ENCODE assay signal across 1 cellular context in genomic region chr19:903266-903797, GRCh38.
A peak's percentile ranks its signal among the peaks of the same experiment; 100 is the strongest.
TF ChIP-seq lines count a peak whose summit lies in the region.

No MANE protein-coding gene starts in this region.

TF ChIP-seq in HEK293, 187 proteins besides CTCF, POLR2A, EP300 and RAD21 (continued from another document and continues in another):
- TF ChIP-seq MYNN (tag by site-specific recombination; IDR thresholded peaks at IDR 0.05; ENCODE audit: borderline replicate concordance) = no peak
- no peak for TF ChIP-seq ZNF121 (tag by site-specific recombination; IDR thresholded peaks at IDR 0.05)
- no peak for TF ChIP-seq ZNF549 (tag by site-specific recombination; IDR thresholded peaks at IDR 0.05)
- TF ChIP-seq ZBTB8A (tag by site-specific recombination; IDR thresholded peaks at IDR 0.05) = peak; percentile 86
- no peak for TF ChIP-seq ZNF76 (tag by site-specific recombination; IDR thresholded peaks at IDR 0.05; ENCODE audit: borderline replicate concordance, low read depth)
- TF ChIP-seq ZNF354C (tag by site-specific recombination; IDR thresholded peaks at IDR 0.05; ENCODE audit: borderline replicate concordance, low read depth) = no peak
- TF ChIP-seq ZNF426 (tag by site-specific recombination; IDR thresholded peaks at IDR 0.05) = no peak
- TF ChIP-seq, protein P1, sequence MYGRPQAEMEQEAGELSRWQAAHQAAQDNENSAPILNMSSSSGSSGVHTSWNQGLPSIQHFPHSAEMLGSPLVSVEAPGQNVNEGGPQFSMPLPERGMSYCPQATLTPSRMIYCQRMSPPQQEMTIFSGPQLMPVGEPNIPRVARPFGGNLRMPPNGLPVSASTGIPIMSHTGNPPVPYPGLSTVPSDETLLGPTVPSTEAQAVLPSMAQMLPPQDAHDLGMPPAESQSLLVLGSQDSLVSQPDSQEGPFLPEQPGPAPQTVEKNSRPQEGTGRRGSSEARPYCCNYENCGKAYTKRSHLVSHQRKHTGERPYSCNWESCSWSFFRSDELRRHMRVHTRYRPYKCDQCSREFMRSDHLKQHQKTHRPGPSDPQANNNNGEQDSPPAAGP (tag by site-specific recombination; IDR thresholded peaks at IDR 0.05) = no peak
- no peak for TF ChIP-seq ZNF248 (tag by site-specific recombination; IDR thresholded peaks at IDR 0.05)
- TF ChIP-seq, protein P2, sequence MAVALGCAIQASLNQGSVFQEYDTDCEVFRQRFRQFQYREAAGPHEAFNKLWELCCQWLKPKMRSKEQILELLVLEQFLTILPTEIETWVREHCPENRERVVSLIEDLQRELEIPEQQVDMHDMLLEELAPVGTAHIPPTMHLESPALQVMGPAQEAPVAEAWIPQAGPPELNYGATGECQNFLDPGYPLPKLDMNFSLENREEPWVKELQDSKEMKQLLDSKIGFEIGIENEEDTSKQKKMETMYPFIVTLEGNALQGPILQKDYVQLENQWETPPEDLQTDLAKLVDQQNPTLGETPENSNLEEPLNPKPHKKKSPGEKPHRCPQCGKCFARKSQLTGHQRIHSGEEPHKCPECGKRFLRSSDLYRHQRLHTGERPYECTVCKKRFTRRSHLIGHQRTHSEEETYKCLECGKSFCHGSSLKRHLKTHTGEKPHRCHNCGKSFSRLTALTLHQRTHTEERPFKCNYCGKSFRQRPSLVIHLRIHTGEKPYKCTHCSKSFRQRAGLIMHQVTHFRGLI (tag by site-specific recombination; IDR thresholded peaks at IDR 0.05) = no peak
- no peak for TF ChIP-seq ZNF362 (tag by site-specific recombination; IDR thresholded peaks at IDR 0.05)
- no peak for TF ChIP-seq ZNF580 (tag by site-specific recombination; IDR thresholded peaks at IDR 0.05)
- TF ChIP-seq PRDM1 (tag by site-specific recombination; IDR thresholded peaks at IDR 0.05) = no peak
- peak; percentile 78 for TF ChIP-seq ZFHX2 (tag by site-specific recombination; conservative IDR thresholded peaks at IDR 0.05)
- peak; percentile 26; the same call in 1 of the 2 replicates for TF ChIP-seq WT1 (tag by site-specific recombination; IDR thresholded peaks at IDR 0.05)
- no peak for TF ChIP-seq ZNF423 (tag by site-specific recombination; IDR thresholded peaks at IDR 0.05)
- no peak for TF ChIP-seq ZNF768 (tag by site-specific recombination; IDR thresholded peaks at IDR 0.05)
- no peak for TF ChIP-seq ZNF391 (tag by site-specific recombination; IDR thresholded peaks at IDR 0.05; ENCODE audit: borderline replicate concordance, low read depth)
- TF ChIP-seq ZBTB49 (tag by site-specific recombination; IDR thresholded peaks at IDR 0.05; ENCODE audit: low read depth) = no peak
- no peak for TF ChIP-seq BCL11A (tag by site-specific recombination; IDR thresholded peaks at IDR 0.05; ENCODE audit: low read depth)
- TF ChIP-seq ZNF558 (tag by site-specific recombination; IDR thresholded peaks at IDR 0.05) = no peak
- no peak for TF ChIP-seq ZBTB20 (tag by site-specific recombination; IDR thresholded peaks at IDR 0.05)
- TF ChIP-seq KLF8 (tag by site-specific recombination; IDR thresholded peaks at IDR 0.05) = no peak
- no peak for TF ChIP-seq ZNF660 (tag by site-specific recombination; IDR thresholded peaks at IDR 0.05)
- TF ChIP-seq, protein P3, sequence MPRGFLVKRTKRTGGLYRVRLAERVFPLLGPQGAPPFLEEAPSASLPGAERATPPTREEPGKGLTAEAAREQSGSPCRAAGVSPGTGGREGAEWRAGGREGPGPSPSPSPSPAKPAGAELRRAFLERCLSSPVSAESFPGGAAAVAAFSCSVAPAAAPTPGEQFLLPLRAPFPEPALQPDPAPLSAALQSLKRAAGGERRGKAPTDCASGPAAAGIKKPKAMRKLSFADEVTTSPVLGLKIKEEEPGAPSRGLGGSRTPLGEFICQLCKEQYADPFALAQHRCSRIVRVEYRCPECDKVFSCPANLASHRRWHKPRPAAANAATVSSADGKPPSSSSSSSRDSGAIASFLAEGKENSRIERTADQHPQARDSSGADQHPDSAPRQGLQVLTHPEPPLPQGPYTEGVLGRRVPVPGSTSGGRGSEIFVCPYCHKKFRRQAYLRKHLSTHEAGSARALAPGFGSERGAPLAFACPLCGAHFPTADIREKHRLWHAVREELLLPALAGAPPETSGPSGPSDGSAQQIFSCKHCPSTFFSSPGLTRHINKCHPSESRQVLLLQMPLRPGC (tag by site-specific recombination; IDR thresholded peaks at IDR 0.05) = no peak
- no peak for TF ChIP-seq ZNF560 (tag by site-specific recombination; IDR thresholded peaks at IDR 0.05; ENCODE audit: borderline replicate concordance)
- no peak for TF ChIP-seq ZNF366 (tag by site-specific recombination; conservative IDR thresholded peaks at IDR 0.05)
- TF ChIP-seq ZBTB21 (tag by site-specific recombination; IDR thresholded peaks at IDR 0.05) = no peak
- TF ChIP-seq ZIC2 (tag by site-specific recombination; IDR thresholded peaks at IDR 0.05) = peak; percentile 96
- TF ChIP-seq ZSCAN23 (tag by site-specific recombination; IDR thresholded peaks at IDR 0.05) = no peak
- no peak for TF ChIP-seq ZNF664 (tag by site-specific recombination; IDR thresholded peaks at IDR 0.05)
- TF ChIP-seq, protein P4, sequence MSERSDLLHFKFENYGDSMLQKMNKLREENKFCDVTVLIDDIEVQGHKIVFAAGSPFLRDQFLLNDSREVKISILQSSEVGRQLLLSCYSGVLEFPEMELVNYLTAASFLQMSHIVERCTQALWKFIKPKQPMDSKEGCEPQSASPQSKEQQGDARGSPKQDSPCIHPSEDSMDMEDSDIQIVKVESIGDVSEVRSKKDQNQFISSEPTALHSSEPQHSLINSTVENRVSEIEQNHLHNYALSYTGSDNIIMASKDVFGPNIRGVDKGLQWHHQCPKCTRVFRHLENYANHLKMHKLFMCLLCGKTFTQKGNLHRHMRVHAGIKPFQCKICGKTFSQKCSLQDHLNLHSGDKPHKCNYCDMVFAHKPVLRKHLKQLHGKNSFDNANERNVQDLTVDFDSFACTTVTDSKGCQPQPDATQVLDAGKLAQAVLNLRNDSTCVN (tag by site-specific recombination; optimal IDR thresholded peaks at IDR 0.05) = peak; percentile 61
- TF ChIP-seq ZNF473 (tag by site-specific recombination; IDR thresholded peaks at IDR 0.05) = no peak
- no peak for TF ChIP-seq ZNF169 (tag by site-specific recombination; IDR thresholded peaks at IDR 0.05)
- peak; percentile 34; the same call in 1 of the 2 replicates for TF ChIP-seq SP2 (tag by site-specific recombination; IDR thresholded peaks at IDR 0.05)
- TF ChIP-seq ZNF2 (tag by site-specific recombination; IDR thresholded peaks at IDR 0.05) = no peak
- no peak for TF ChIP-seq ZNF202 (tag by site-specific recombination; IDR thresholded peaks at IDR 0.05; ENCODE audit: borderline replicate concordance)
- TF ChIP-seq, protein P5, sequence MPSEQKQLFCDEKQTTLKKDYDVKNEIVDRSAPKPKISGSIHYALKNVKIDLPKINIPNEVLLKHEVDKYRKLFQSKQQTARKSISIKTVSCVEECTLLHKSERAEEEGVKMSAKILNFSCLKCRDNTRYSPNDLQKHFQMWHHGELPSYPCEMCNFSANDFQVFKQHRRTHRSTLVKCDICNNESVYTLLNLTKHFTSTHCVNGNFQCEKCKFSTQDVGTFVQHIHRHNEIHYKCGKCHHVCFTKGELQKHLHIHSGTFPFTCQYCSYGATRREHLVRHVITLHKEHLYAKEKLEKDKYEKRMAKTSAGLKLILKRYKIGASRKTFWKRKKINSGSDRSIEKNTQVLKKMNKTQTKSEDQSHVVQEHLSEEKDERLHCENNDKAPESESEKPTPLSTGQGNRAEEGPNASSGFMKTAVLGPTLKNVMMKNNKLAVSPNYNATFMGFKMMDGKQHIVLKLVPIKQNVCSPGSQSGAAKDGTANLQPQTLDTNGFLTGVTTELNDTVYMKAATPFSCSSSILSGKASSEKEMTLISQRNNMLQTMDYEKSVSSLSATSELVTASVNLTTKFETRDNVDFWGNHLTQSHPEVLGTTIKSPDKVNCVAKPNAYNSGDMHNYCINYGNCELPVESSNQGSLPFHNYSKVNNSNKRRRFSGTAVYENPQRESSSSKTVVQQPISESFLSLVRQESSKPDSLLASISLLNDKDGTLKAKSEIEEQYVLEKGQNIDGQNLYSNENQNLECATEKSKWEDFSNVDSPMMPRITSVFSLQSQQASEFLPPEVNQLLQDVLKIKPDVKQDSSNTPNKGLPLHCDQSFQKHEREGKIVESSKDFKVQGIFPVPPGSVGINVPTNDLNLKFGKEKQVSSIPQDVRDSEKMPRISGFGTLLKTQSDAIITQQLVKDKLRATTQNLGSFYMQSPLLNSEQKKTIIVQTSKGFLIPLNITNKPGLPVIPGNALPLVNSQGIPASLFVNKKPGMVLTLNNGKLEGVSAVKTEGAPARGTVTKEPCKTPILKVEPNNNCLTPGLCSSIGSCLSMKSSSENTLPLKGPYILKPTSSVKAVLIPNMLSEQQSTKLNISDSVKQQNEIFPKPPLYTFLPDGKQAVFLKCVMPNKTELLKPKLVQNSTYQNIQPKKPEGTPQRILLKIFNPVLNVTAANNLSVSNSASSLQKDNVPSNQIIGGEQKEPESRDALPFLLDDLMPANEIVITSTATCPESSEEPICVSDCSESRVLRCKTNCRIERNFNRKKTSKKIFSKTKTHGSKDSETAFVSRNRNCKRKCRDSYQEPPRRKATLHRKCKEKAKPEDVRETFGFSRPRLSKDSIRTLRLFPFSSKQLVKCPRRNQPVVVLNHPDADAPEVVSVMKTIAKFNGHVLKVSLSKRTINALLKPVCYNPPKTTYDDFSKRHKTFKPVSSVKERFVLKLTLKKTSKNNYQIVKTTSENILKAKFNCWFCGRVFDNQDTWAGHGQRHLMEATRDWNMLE (tag by site-specific recombination; conservative IDR thresholded peaks at IDR 0.05; ENCODE audit: low read depth) = no peak
- no peak for TF ChIP-seq ZNF747 (tag by site-specific recombination; IDR thresholded peaks at IDR 0.05)
- no peak for TF ChIP-seq ZNF792 (tag by site-specific recombination; IDR thresholded peaks at IDR 0.05)
- TF ChIP-seq ZNF529 (tag by site-specific recombination; IDR thresholded peaks at IDR 0.05; ENCODE audit: insufficient replicate concordance) = no peak
- TF ChIP-seq EGR2 (tag by site-specific recombination; IDR thresholded peaks at IDR 0.05; ENCODE audit: low read depth) = peak; percentile 74
- TF ChIP-seq SETDB1 (IDR thresholded peaks at IDR 0.05; ENCODE audit: insufficient read length, low read length) = no peak
- TF ChIP-seq OVOL3 (tag by site-specific recombination; IDR thresholded peaks at IDR 0.05) = no peak
- no peak for TF ChIP-seq ZNF610 (tag by site-specific recombination; IDR thresholded peaks at IDR 0.05; ENCODE audit: borderline replicate concordance)
- TF ChIP-seq ZNF561 (tag by site-specific recombination; IDR thresholded peaks at IDR 0.05; ENCODE audit: borderline replicate concordance) = no peak
- TF ChIP-seq, protein P6, sequence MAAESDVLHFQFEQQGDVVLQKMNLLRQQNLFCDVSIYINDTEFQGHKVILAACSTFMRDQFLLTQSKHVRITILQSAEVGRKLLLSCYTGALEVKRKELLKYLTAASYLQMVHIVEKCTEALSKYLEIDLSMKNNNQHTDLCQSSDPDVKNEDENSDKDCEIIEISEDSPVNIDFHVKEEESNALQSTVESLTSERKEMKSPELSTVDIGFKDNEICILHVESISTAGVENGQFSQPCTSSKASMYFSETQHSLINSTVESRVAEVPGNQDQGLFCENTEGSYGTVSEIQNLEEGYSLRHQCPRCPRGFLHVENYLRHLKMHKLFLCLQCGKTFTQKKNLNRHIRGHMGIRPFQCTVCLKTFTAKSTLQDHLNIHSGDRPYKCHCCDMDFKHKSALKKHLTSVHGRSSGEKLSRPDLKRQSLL (tag by site-specific recombination; IDR thresholded peaks at IDR 0.05) = no peak
- TF ChIP-seq ZNF16 (tag by site-specific recombination; IDR thresholded peaks at IDR 0.05; ENCODE audit: low read depth) = no peak
- TF ChIP-seq SALL2 (tag by site-specific recombination; IDR thresholded peaks at IDR 0.05; ENCODE audit: borderline replicate concordance) = no peak
- TF ChIP-seq ZNF513 (tag by site-specific recombination; IDR thresholded peaks at IDR 0.05) = no peak
- no peak for TF ChIP-seq BCL11B (tag by site-specific recombination; IDR thresholded peaks at IDR 0.05; ENCODE audit: low read depth)
- TF ChIP-seq ZNF114 (tag by site-specific recombination; IDR thresholded peaks at IDR 0.05) = no peak
- TF ChIP-seq ZNF274 (IDR thresholded peaks at IDR 0.05; ENCODE audit: low read length) = no peak
- TF ChIP-seq ZNF274 (tag by site-specific recombination; IDR thresholded peaks at IDR 0.05; ENCODE audit: borderline replicate concordance) = no peak
- TF ChIP-seq ZNF24 (tag by site-specific recombination; IDR thresholded peaks at IDR 0.05) = no peak
- no peak for TF ChIP-seq ZNF174 (tag by site-specific recombination; IDR thresholded peaks at IDR 0.05)
